20 cellular contexts compared by ENCODE assay signal in genomic region chr10:50627896-50628295, GRCh38. TPM values are rescaled to one million over a fixed set of nuclear protein-coding genes. Genes with fewer than 3 reads are reported as not detected.
A peak's percentile ranks its signal among the peaks of the same experiment; 100 is the strongest.
DNase-seq lines count a peak whose midpoint lies in the region; ATAC-seq and TF ChIP-seq lines count a peak whose summit lies in the region.
"Had no signal": no experiment of that assay in that cellular context is flagged by ENCODE, and none has a peak within 500 bp of the region (broad histone marks: within the 10 kb centered on the region; RNA-seq: fewer than 3 reads in every experiment).

No MANE protein-coding gene starts in this region.

- no TSS peak for BruUV-seq in Calu3 (replicated peaks; lab: Mats Ljungman, UMichigan)

- peaks cover 30% of the 10 kb centered on the region for H3K36me3 Mint-ChIP-seq in Calu3 (ENCODE audit: insufficient read depth, unreplicated experiment)
- no peaks in the 10 kb centered on the region for H3K36me3 Mint-ChIP-seq in WTC11
- H3K36me3 Mint-ChIP-seq in neural crest cell (ENCODE audit: low read depth), result peaks cover 4% of the 10 kb centered on the region

- TF ChIP-seq CTCF in Calu3 (IDR thresholded peaks at IDR 0.05; ENCODE audit: unreplicated experiment) (no peak), WTC11 (IDR thresholded peaks at IDR 0.05) (no peak), neural crest cell (conservative IDR thresholded peaks at IDR 0.05) (no peak)

- CTCF ChIA-PET in Calu3 (lab: Charles Lee) (no interaction called here), WTC11 (lab: Charles Lee) (interaction anchor here (0.8 to 1.4 kb wide), 2 partner anchors 8 to 41 kb away, joined by 3 to 6 read pairs; no protein-coding TSS in a partner anchor)

- no peaks in the 10 kb centered on the region for H3K4me1 Mint-ChIP-seq in Calu3 (ENCODE audit: low read depth, unreplicated experiment)
- peaks cover 54% of the 10 kb centered on the region for H3K4me1 Mint-ChIP-seq in WTC11
- peaks cover 10% of the 10 kb centered on the region for H3K4me1 Mint-ChIP-seq in neural crest cell

- H3K27me3 Mint-ChIP-seq in Calu3 (ENCODE audit: unreplicated experiment) (no peaks in the 10 kb centered on the region), WTC11 (ENCODE audit: low read depth) (no peaks in the 10 kb centered on the region), neural crest cell (ENCODE audit: low read depth) (peaks cover 2% of the 10 kb centered on the region)
- H3K27me3 Mint-ChIP-seq: B cell; CD4-positive, alpha-beta T cell had no signal

- no peak overlapping the region for H3K4me3 Mint-ChIP-seq in Calu3 (ENCODE audit: low read depth, unreplicated experiment)
- no peak overlapping the region for H3K4me3 Mint-ChIP-seq in WTC11
- peak overlapping the region; percentile 49 for H3K4me3 Mint-ChIP-seq in neural crest cell
- H3K4me3 Mint-ChIP-seq: B cell; CD8-positive, alpha-beta T cell had no signal

- POLR2A ChIA-PET in WTC11 (lab: Charles Lee), result no interaction called here

- no peak for DNase-seq in Calu3
- no peak for DNase-seq in WTC11 (ENCODE audit: low spot score)
- no peak for DNase-seq in neural crest cell (ENCODE audit: low read depth, low spot score)
- DNase-seq in NOMO-1 treated with dmso at 0.1 percent for 144 hours (lab: John Stamatoyannopoulos, UW; ENCODE audit: unreplicated experiment), result no peak
- DNase-seq in left lobe of liver (ENCODE audit: low spot score), result no peak
- no peak for DNase-seq in NCI-H2171 treated with DMSO at 0.1 percent for 48 hours (lab: John Stamatoyannopoulos, UW)
- DNase-seq: AML-193; Caco-2; CD4-positive, alpha-beta T cell; CD8-positive, alpha-beta T cell; DMS 273 treated with DMSO at 0.1 percent for 48 hours; DMS153; DMS53; DMS79; DND-41; EL; GDM1 had no signal

- intact Hi-C loops in Calu3 (cut with micrococcal nuclease; ENCODE audit: unreplicated experiment), result no loop called here

- H3K27ac Mint-ChIP-seq in Calu3 (ENCODE audit: unreplicated experiment) (peak overlapping the region; percentile 21), WTC11 (peak overlapping the region; percentile 41; the same call in 1 of the 2 replicates), neural crest cell (ENCODE audit: unreplicated experiment) (no peak overlapping the region)
- H3K27ac Mint-ChIP-seq: B cell; CD4-positive, alpha-beta T cell; CD8-positive, alpha-beta T cell had no signal

- ATAC-seq in WTC11, result no peak
- ATAC-seq in left lobe of liver, result no peak
- ATAC-seq: A549; CD8-positive, alpha-beta T cell; GM12878 had no signal

- no peaks in the 10 kb centered on the region for H3K9me3 Mint-ChIP-seq in Calu3 (ENCODE audit: low read depth, unreplicated experiment)
- peaks cover 3% of the 10 kb centered on the region; the same call in 1 of the 2 replicates for H3K9me3 Mint-ChIP-seq in WTC11
- no peaks in the 10 kb centered on the region for H3K9me3 Mint-ChIP-seq in neural crest cell
- H3K9me3 Mint-ChIP-seq: CD4-positive, alpha-beta T cell; CD8-positive, alpha-beta T cell had no signal

TF ChIP-seq in WTC11, 78 proteins besides CTCF, POLR2A, EP300 and RAD21:
- TF ChIP-seq PRDM15 (CRISPR knock-in tag; IDR thresholded peaks at IDR 0.05), result peak; percentile 73
- TF ChIP-seq ZNF512 (CRISPR knock-in tag; IDR thresholded peaks at IDR 0.05; ENCODE audit: borderline replicate concordance), result no peak

RNA-seq across cellular contexts. Expression of gene SGMS1, which starts 4.1 kb away (rescaled TPM):
- total RNA-seq in Calu3 (2022) (26.1 and 34.5 TPM in 2 replicates), WTC11 (2021) (12.4 to 14.0 TPM (median 13.2 TPM) in 3 replicates), neural crest cell (14.2 and 14.4 TPM in 2 replicates), left lobe of liver (17.4 TPM)
